Comparison of ENCODE assay signal across 8 cellular contexts in the genomic region with DNA sequence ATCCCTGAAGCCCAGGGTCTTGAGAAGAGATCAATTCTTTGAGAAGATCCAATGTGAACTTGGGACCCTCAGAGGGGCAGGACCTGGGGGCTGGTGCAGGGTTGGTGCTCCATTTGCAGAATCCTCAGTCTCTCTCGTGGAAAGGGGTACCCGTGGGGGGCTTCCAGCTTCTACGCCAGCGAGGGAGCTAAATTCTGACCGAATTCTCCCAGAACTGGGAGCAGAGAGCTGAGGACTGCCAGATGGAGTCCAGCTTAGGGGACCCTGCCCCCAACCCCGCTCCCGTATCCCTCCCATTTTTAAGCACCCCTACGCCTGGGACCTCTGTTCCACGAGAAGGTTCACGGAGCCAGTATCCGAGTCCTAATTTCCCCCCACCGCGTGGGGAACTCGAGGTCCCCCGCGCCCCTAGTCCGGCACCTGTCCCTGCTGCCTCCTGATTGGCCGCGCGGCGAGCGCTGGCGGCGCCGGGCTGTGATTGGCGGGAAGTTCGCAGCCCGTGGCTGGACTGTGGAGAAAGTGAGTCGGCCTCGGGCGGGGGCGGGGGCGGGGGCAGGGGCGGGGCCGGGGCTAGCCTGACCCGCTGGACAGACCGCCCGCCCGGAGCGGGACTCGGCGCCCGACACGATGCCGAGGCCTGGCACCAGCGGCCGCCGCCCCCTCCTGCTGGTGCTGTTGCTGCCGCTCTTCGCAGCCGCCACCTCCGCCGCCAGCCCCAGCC. TPM values are rescaled to one million over a fixed set of nuclear protein-coding genes. Genes with fewer than 3 reads are reported as not detected.
DNase-seq lines count a peak whose midpoint lies in the region; ATAC-seq lines count a peak whose summit lies in the region.

No MANE protein-coding gene starts in this region.

- H3K4me1 ChIP-seq in ectodermal cell (ENCODE audit: control insufficient read depth, insufficient read depth, low read length) (peaks cover 30% of the 10 kb centered on the region), neuron (ENCODE audit: insufficient read depth, low read length) (peaks cover 38% of the 10 kb centered on the region)

- H3K27me3 ChIP-seq in ectodermal cell (ENCODE audit: control insufficient read depth, insufficient read depth, low read length, poor library complexity, severe bottlenecking), result peaks cover 48% of the 10 kb centered on the region
- H3K27me3 ChIP-seq in neuron (ENCODE audit: insufficient read depth, low read length), result no peaks in the 10 kb centered on the region

- H3K4me3 ChIP-seq in ectodermal cell (ENCODE audit: insufficient read depth, low read depth, low read length) (peak overlapping the region; percentile 47), neuron (ENCODE audit: low read length) (peak overlapping the region; percentile 50)

- H3K27ac ChIP-seq in ectodermal cell (ENCODE audit: insufficient read depth, low read depth, low read length, poor library complexity, severe bottlenecking), result no peak overlapping the region

- 11 to 12% methylated on average over 53 of the region's 53 CpGs for WGBS in ectodermal cell, 2 experiments

- H3K36me3 ChIP-seq in ectodermal cell (ENCODE audit: control insufficient read depth, insufficient read depth, low read length) (no peaks in the 10 kb centered on the region), neuron (ENCODE audit: insufficient read depth, low read length) (peaks cover 8% of the 10 kb centered on the region)

- no peaks in the 10 kb centered on the region for H3K9me3 ChIP-seq in ectodermal cell (ENCODE audit: control insufficient read depth, low read length)
- H3K9me3 ChIP-seq in neuron (ENCODE audit: low read length), result no peaks in the 10 kb centered on the region

- DNase-seq in DMS53 treated with DMSO at 0.1 percent for 48 hours (lab: John Stamatoyannopoulos, UW; ENCODE audit: unreplicated experiment) (peak; percentile 30), NCI-H2227 treated with DMSO at 0.1 percent for 48 hours (lab: John Stamatoyannopoulos, UW) (peak; percentile 58), mesenteric fat pad (ENCODE audit: low spot score) (no peak), cerebellar nuclear complex (lab: John Stamatoyannopoulos, UW) (no peak)

- no peak for ATAC-seq in GM21423 (IDR thresholded peaks at IDR 0.05; ENCODE audit: unreplicated experiment)
- ATAC-seq in HG02970 (IDR thresholded peaks at IDR 0.05; ENCODE audit: low FRiP score, unreplicated experiment), result no peak

- H2AFZ ChIP-seq in neuron (ENCODE audit: low read depth, low read length), result peak overlapping the region; percentile 65

RNA-seq across cellular contexts. Expression of a gene that starts 4.4 kb away (rescaled TPM):
- polyA plus RNA-seq in ectodermal cell (2013, experiment 1 of 4), result 149 TPM
- polyA plus RNA-seq in ectodermal cell (2013, experiment 2 of 4), result 154 TPM
- 117 TPM for polyA plus RNA-seq in ectodermal cell (2013, experiment 3 of 4)
- polyA plus RNA-seq in ectodermal cell (2013, experiment 4 of 4), result 145 TPM
- total RNA-seq in mesenteric fat pad, result 217 TPM

RNA-seq across cellular contexts. Expression of a gene that starts 20.1 kb away (rescaled TPM):
- polyA plus RNA-seq in ectodermal cell (2013, experiment 1 of 4), result 120 TPM
- 117 TPM for polyA plus RNA-seq in ectodermal cell (2013, experiment 2 of 4)
- polyA plus RNA-seq in ectodermal cell (2013, experiment 3 of 4), result 85.8 TPM
- 93.1 TPM for polyA plus RNA-seq in ectodermal cell (2013, experiment 4 of 4)
- total RNA-seq in mesenteric fat pad, result 54.3 TPM

Comparison
In these comparisons a context has a peak if more than half of its experiments do, and no peak if none do; other contexts are left out.
1. DNase-seq: peak in DMS53 treated with DMSO at 0.1 percent for 48 hours (single experiment) and NCI-H2227 treated with DMSO at 0.1 percent for 48 hours (single experiment); none in mesenteric fat pad (single experiment) and cerebellar nuclear complex (0 of 2).